ENCODE assay signal across 12 cellular contexts in genomic region chr3:106728315-106728821, GRCh38.
A peak's percentile ranks its signal among the peaks of the same experiment; 100 is the strongest.
DNase-seq lines count a peak whose midpoint lies in the region; ATAC-seq, FAIRE-seq and TF ChIP-seq lines count a peak whose summit lies in the region.
"Had no signal": no experiment of that assay in that cellular context is flagged by ENCODE, and none has a peak within 500 bp of the region (broad histone marks: within the 10 kb centered on the region; RNA-seq: fewer than 3 reads in every experiment).

No MANE protein-coding gene starts in this region.

- no peaks in the 10 kb centered on the region for H3K9me3 Mint-ChIP-seq in astrocyte (ENCODE audit: unreplicated experiment)
- H3K9me3 Mint-ChIP-seq in CD14-positive monocyte = peaks cover 0 to 3% (median 0%) of the 10 kb centered on the region in 7 donors
- H3K9me3 Mint-ChIP-seq: activated B cell treated with CpG ODN at 0.5 μM for 24 hours; stimulated activated naive CD8-positive, alpha-beta T cell treated with anti-CD3 and anti-CD28 coated beads, Interleukin-15, Interleukin-2, amounts not matched to agents 100 ng/mL and 50 ng/mL, for 24 hours had no signal

- no peak overlapping the region for H3K4me3 ChIP-seq in astrocyte (ENCODE audit: insufficient read depth, low read depth, low read length)
- H3K4me3 ChIP-seq in left ventricle myocardium inferior = no peak overlapping the region
- peak overlapping the region in 1 of 2 donors; percentile 4 for H3K4me3 ChIP-seq in tibial artery

- H3K36me3 Mint-ChIP-seq in astrocyte (ENCODE audit: low read depth, unreplicated experiment) (no peaks in the 10 kb centered on the region), CD14-positive monocyte (no peaks in the 10 kb centered on the region)

- H3K27me3 ChIP-seq in astrocyte (ENCODE audit: insufficient read depth, low read length) (no peaks in the 10 kb centered on the region), left ventricle myocardium inferior (ENCODE audit: low read depth) (no peaks in the 10 kb centered on the region), tibial artery (no peaks in the 10 kb centered on the region)

- H3K27ac ChIP-seq in astrocyte (ENCODE audit: low read depth, low read length) (peak overlapping the region; percentile 95), left ventricle myocardium inferior (replicated peaks) (peak overlapping the region; percentile 21), tibial artery (peak overlapping the region; percentile 26 to 56)

- no peak for TF ChIP-seq POLR2A in GM12891 (IDR thresholded peaks at IDR 0.05; ENCODE audit: low read depth, low read length)

- peak; percentile 98 for FAIRE-seq in astrocyte (lab: Jason Lieb, UNC)
- no peak for FAIRE-seq in GM12891 (lab: Jason Lieb, UNC)
- FAIRE-seq: GM12892 had no signal

- H3K27me3 Mint-ChIP-seq in astrocyte (ENCODE audit: low read depth, unreplicated experiment) (no peaks in the 10 kb centered on the region), CD14-positive monocyte (ENCODE audit: low read depth in 3 of 3) (no peaks in the 10 kb centered on the region)
- H3K27me3 Mint-ChIP-seq: activated B cell treated with CpG ODN at 0.5 μM for 24 hours had no signal

- peaks cover 48% of the 10 kb centered on the region for H3K4me1 Mint-ChIP-seq in astrocyte (ENCODE audit: low read depth, unreplicated experiment)
- no peaks in the 10 kb centered on the region for H3K4me1 Mint-ChIP-seq in CD14-positive monocyte
- H3K4me1 Mint-ChIP-seq: activated B cell treated with CpG ODN at 0.5 μM for 24 hours had no signal

- intact Hi-C loops in left ventricle myocardium inferior (cut with micrococcal nuclease) = no loop called here
- intact Hi-C loops in tibial artery (cut with DNase I; ENCODE audit: low total_unique reads) = no loop called here
- intact Hi-C loops in CD14-positive monocyte (cut with micrococcal nuclease) = no loop called here

- peak overlapping the region; percentile 44 for H3K4me2 ChIP-seq in astrocyte (ENCODE audit: low read length)

- no peak for ATAC-seq in HG03097 (IDR thresholded peaks at IDR 0.05; ENCODE audit: low FRiP score, unreplicated experiment)

- no peak overlapping the region for H2AFZ ChIP-seq in astrocyte (ENCODE audit: low read depth, low read length)

- TF ChIP-seq CTCF in astrocyte (IDR thresholded peaks at IDR 0.05; ENCODE audit: insufficient read depth, low read depth, low read length) (no peak), left ventricle myocardium inferior (IDR thresholded peaks at IDR 0.05; ENCODE audit: borderline replicate concordance) (no peak), tibial artery (IDR thresholded peaks at IDR 0.05) (no peak), CD14-positive monocyte (IDR thresholded peaks at IDR 0.05) (no peak)

- no peaks in the 10 kb centered on the region for H4K20me1 ChIP-seq in astrocyte (ENCODE audit: insufficient read depth, low read length)

- DNase-seq in HS-5 (ENCODE audit: low read depth) (peak; percentile 98), astrocyte (ENCODE audit: low read depth) (peak; percentile 100), left ventricle myocardium inferior (no peak), tibial artery (no peak), GM12891 (ENCODE audit: insufficient read length, low spot score) (no peak), CD14-positive monocyte (ENCODE audit: low spot score) (no peak)
- DNase-seq: activated B cell treated with CpG ODN at 0.5 μM for 24 hours, GOT3, KBM-7 had no signal

- H3K4me3 Mint-ChIP-seq in astrocyte (ENCODE audit: unreplicated experiment) (peak overlapping the region; percentile 34), CD14-positive monocyte (no peak overlapping the region)
- H3K4me3 Mint-ChIP-seq: activated B cell treated with CpG ODN at 0.5 μM for 24 hours; stimulated activated naive CD8-positive, alpha-beta T cell treated with anti-CD3 and anti-CD28 coated beads, Interleukin-15, Interleukin-2, amounts not matched to agents 100 ng/mL and 50 ng/mL, for 24 hours had no signal

- H3K36me3 ChIP-seq in astrocyte (ENCODE audit: insufficient read depth, low read length) (no peaks in the 10 kb centered on the region), left ventricle myocardium inferior (no peaks in the 10 kb centered on the region), tibial artery (no peaks in the 10 kb centered on the region)

- H3K79me2 ChIP-seq in astrocyte (ENCODE audit: insufficient read depth, low read length) = no peaks in the 10 kb centered on the region

- peaks cover 31% of the 10 kb centered on the region for H3K4me1 ChIP-seq in astrocyte (ENCODE audit: insufficient read depth, low read length)
- H3K4me1 ChIP-seq in left ventricle myocardium inferior = no peaks in the 10 kb centered on the region
- peaks cover 0 to 9% (median 0%) of the 10 kb centered on the region in 4 donors for H3K4me1 ChIP-seq in tibial artery

- H3K9ac ChIP-seq in astrocyte (ENCODE audit: low read length) = peak overlapping the region; percentile 77

- H3K27ac Mint-ChIP-seq in astrocyte (ENCODE audit: unreplicated experiment) (peak overlapping the region; percentile 100), CD14-positive monocyte (no peak overlapping the region)
- H3K27ac Mint-ChIP-seq: activated B cell treated with CpG ODN at 0.5 μM for 24 hours; stimulated activated naive CD8-positive, alpha-beta T cell treated with anti-CD3 and anti-CD28 coated beads, Interleukin-15, Interleukin-2, amounts not matched to agents 100 ng/mL and 50 ng/mL, for 24 hours had no signal

- H3K9me3 ChIP-seq in astrocyte (ENCODE audit: insufficient read depth, low read depth, low read length) = no peaks in the 10 kb centered on the region
- H3K9me3 ChIP-seq in left ventricle myocardium inferior (replicated peaks) = no peaks in the 10 kb centered on the region
- H3K9me3 ChIP-seq in tibial artery = no peaks in the 10 kb centered on the region

TF ChIP-seq in GM12891, 5 proteins besides CTCF, POLR2A, EP300 and RAD21:
- TF ChIP-seq POLR2AphosphoS5 (IDR thresholded peaks at IDR 0.05; ENCODE audit: low read depth, low read length) (no peak), TAF1 (IDR thresholded peaks at IDR 0.05; ENCODE audit: low read depth, low read length) (no peak), PAX5 (IDR thresholded peaks at IDR 0.05; ENCODE audit: insufficient read depth, low read length, severe bottlenecking) (no peak), POU2F2 (IDR thresholded peaks at IDR 0.05; ENCODE audit: low read depth, low read length) (no peak), SPI1 (IDR thresholded peaks at IDR 0.05; ENCODE audit: low read depth, low read length) (no peak)
TF ChIP-seq in GM12891: peak in this region for 0.

Comparison
In these comparisons a context has a peak if more than half of its experiments do, and no peak if none do; other contexts are left out.
1. DNase-seq: peak in HS-5 (single experiment) and astrocyte (single experiment); none in left ventricle myocardium inferior (single experiment), tibial artery (0 of 2), GM12891 (single experiment) and CD14-positive monocyte (single experiment).
2. H3K27ac ChIP-seq: peak in every context shown above with its lines; median percentile 95 in astrocyte; 41 in tibial artery; 21 in left ventricle myocardium inferior.